In genomic region chr4:173252024-173252935, GRCh38 we compare ENCODE assay signal across 1 cellular context.
A peak's percentile ranks its signal among the peaks of the same experiment; 100 is the strongest.
TF ChIP-seq lines count a peak whose summit lies in the region.

No MANE protein-coding gene starts in this region.

TF ChIP-seq in HEK293, 187 proteins besides CTCF, POLR2A, EP300 and RAD21 (continued from another document and continues in another):
- TF ChIP-seq ZBTB6 (tag by site-specific recombination; IDR thresholded peaks at IDR 0.05) (peak; percentile 61; the same call in 1 of the 2 replicates), ZXDB (tag by site-specific recombination; IDR thresholded peaks at IDR 0.05) (peak; percentile 98), ZNF140 (tag by site-specific recombination; IDR thresholded peaks at IDR 0.05) (no peak), ZNF449 (tag by site-specific recombination; IDR thresholded peaks at IDR 0.05) (peak; percentile 66; the same call in 1 of the 2 replicates), ZNF639 (tag by site-specific recombination; IDR thresholded peaks at IDR 0.05) (peak; percentile 93), KLF10 (tag by site-specific recombination; IDR thresholded peaks at IDR 0.05) (peak; percentile 94), ZBTB17 (tag by site-specific recombination; IDR thresholded peaks at IDR 0.05) (peak; percentile 74), ZBTB10 (tag by site-specific recombination; IDR thresholded peaks at IDR 0.05) (peak; percentile 15; the same call in 1 of the 2 replicates), ZBTB7A (tag by site-specific recombination; IDR thresholded peaks at IDR 0.05; ENCODE audit: low read depth) (no peak), ZNF398 (tag by site-specific recombination; IDR thresholded peaks at IDR 0.05) (peak; percentile 44; the same call in 1 of the 2 replicates), KLF7 (tag by site-specific recombination; IDR thresholded peaks at IDR 0.05; ENCODE audit: borderline replicate concordance) (no peak), ZNF239 (tag by site-specific recombination; IDR thresholded peaks at IDR 0.05) (peak; percentile 47; the same call in 1 of the 2 replicates), ZNF223 (tag by site-specific recombination; IDR thresholded peaks at IDR 0.05) (no peak), KLF1 (tag by site-specific recombination; IDR thresholded peaks at IDR 0.05) (peak; percentile 35; the same call in 1 of the 2 replicates), ZNF510 (tag by site-specific recombination; IDR thresholded peaks at IDR 0.05; ENCODE audit: insufficient replicate concordance) (peak; percentile 63), ZNF518A (tag by site-specific recombination; conservative IDR thresholded peaks at IDR 0.05; ENCODE audit: low read depth) (peak; percentile 59; the same call in 1 of the 2 replicates), SCRT2 (tag by site-specific recombination; IDR thresholded peaks at IDR 0.05) (peak; percentile 81), ZFP37 (tag by site-specific recombination; IDR thresholded peaks at IDR 0.05) (peak; percentile 83), ZNF302 (tag by site-specific recombination; IDR thresholded peaks at IDR 0.05; ENCODE audit: low read depth) (no peak), GFI1B (tag by site-specific recombination; IDR thresholded peaks at IDR 0.05) (peak; percentile 89), ZBTB1 (tag by site-specific recombination; IDR thresholded peaks at IDR 0.05) (0 out of 2 replicates have a peak, but pooled peaks have one; percentile 64), PRDM6 (tag by site-specific recombination; IDR thresholded peaks at IDR 0.05) (peak; percentile 97), ZNF768 (tag by site-specific recombination; IDR thresholded peaks at IDR 0.05) (no peak), ZNF10 (tag by site-specific recombination; IDR thresholded peaks at IDR 0.05) (peak; percentile 86), PRDM4 (tag by site-specific recombination; IDR thresholded peaks at IDR 0.05) (peak; percentile 85), ZNF596 (tag by site-specific recombination; IDR thresholded peaks at IDR 0.05) (peak; percentile 79), ZNF623 (tag by site-specific recombination; IDR thresholded peaks at IDR 0.05) (peak; percentile 41), ZNF174 (tag by site-specific recombination; IDR thresholded peaks at IDR 0.05) (no peak), ZNF549 (tag by site-specific recombination; IDR thresholded peaks at IDR 0.05) (no peak), OVOL3 (tag by site-specific recombination; IDR thresholded peaks at IDR 0.05) (peak; percentile 86), ZNF777 (tag by site-specific recombination; IDR thresholded peaks at IDR 0.05; ENCODE audit: borderline replicate concordance) (no peak), BCL11A (tag by site-specific recombination; IDR thresholded peaks at IDR 0.05; ENCODE audit: low read depth) (peak; percentile 94), KLF9 (tag by site-specific recombination; IDR thresholded peaks at IDR 0.05; ENCODE audit: low read depth) (no peak), ZNF654 (tag by site-specific recombination; IDR thresholded peaks at IDR 0.05; ENCODE audit: low read depth) (0 out of 2 replicates have a peak, but pooled peaks have one; percentile 24), SP2 (tag by site-specific recombination; IDR thresholded peaks at IDR 0.05) (peak; percentile 35; the same call in 1 of the 2 replicates), BCL6B (tag by site-specific recombination; IDR thresholded peaks at IDR 0.05) (0 out of 2 replicates have a peak, but pooled peaks have one; percentile 39), ZNF2 (tag by site-specific recombination; IDR thresholded peaks at IDR 0.05) (peak; percentile 88), IKZF3 (tag by site-specific recombination; IDR thresholded peaks at IDR 0.05) (peak; percentile 98), ZNF561 (tag by site-specific recombination; IDR thresholded peaks at IDR 0.05; ENCODE audit: borderline replicate concordance) (peak; percentile 90), ZNF658 (tag by site-specific recombination; IDR thresholded peaks at IDR 0.05) (no peak), ZNF324 (tag by site-specific recombination; IDR thresholded peaks at IDR 0.05) (peak; percentile 75; the same call in 1 of the 2 replicates)
